Comparison of ENCODE assay signal across 22 cellular contexts in the genomic region with DNA sequence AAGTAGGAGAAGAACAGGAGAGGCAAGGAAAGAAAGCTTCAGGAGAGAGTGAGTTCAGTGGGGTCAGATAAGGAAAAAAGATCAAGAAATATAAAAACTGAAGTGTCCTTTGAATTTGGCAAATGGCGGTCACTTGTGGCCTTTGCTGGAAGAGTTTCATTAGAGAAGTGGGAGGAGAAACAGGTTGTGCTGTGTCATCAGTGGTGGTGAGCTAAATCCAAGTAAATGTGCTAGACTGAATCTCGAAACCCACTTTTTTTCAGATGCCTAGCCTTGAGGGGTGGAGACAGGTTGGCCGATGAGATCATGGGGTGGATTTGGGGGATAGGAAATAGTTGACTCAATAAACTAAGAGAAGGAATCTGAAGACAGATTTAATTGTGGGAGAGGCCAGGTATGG. TPM values are rescaled to one million over a fixed set of nuclear protein-coding genes. Genes with fewer than 3 reads are reported as not detected.
DNase-seq lines count a peak whose midpoint lies in the region; ATAC-seq, FAIRE-seq and TF ChIP-seq lines count a peak whose summit lies in the region.
"Had no signal": no experiment of that assay in that cellular context is flagged by ENCODE, and none has a peak within 500 bp of the region (broad histone marks: within the 10 kb centered on the region; RNA-seq: fewer than 3 reads in every experiment).

No MANE protein-coding gene starts in this region.

- peak; percentile 12 for DNase-seq in cardiac septum (ENCODE audit: low spot score)
- DNase-seq in left ventricle myocardium superior: no peak
- peak; percentile 79 for DNase-seq in NOMO-1 treated with DMSO at 0.1 percent for 48 hours (lab: John Stamatoyannopoulos, UW; ENCODE audit: unreplicated experiment)
- peak; percentile 8 for DNase-seq in epithelial cell of esophagus (ENCODE audit: low read depth)
- DNase-seq in urothelium cell line (ENCODE audit: low spot score): no peak
- DNase-seq in COR-L47 (lab: John Stamatoyannopoulos, UW): no peak
- DNase-seq in amniotic stem cell (lab: John Stamatoyannopoulos, UW): no peak
- no peak for DNase-seq in coronary artery (ENCODE audit: low spot score)
- DNase-seq: EL, GF-D8, HCEC 1CT, NCI-H1694, NCI-H2081, NCI-H2171, NCI-H345, NCI-H524, NCI-H82, SJCRH30 had no signal

- FAIRE-seq in urothelium cell line (lab: Jason Lieb, UNC): peak; percentile 50
- FAIRE-seq: A204.1 had no signal

- intact Hi-C loops in cardiac septum (cut with DNase I): no loop called here
- intact Hi-C loops in left ventricle myocardium superior (cut with micrococcal nuclease): no loop called here

- ATAC-seq in left ventricle myocardium superior: no peak
- ATAC-seq: GM23338 had no signal

- H3K4me3 ChIP-seq in epithelial cell of esophagus (ENCODE audit: low read length) (no peak overlapping the region), coronary artery (no peak overlapping the region)
- H3K4me3 ChIP-seq: GM23338, SJCRH30 had no signal

- TF ChIP-seq CTCF in epithelial cell of esophagus (IDR thresholded peaks at IDR 0.05; ENCODE audit: insufficient read depth, low read depth, low read length, missing control alignments) (no peak), coronary artery (IDR thresholded peaks at IDR 0.05) (no peak)

- no peak overlapping the region for H3K27ac ChIP-seq in coronary artery
- H3K27ac ChIP-seq: C4-2B, SJCRH30 had no signal

RNA-seq across cellular contexts. Expression of a gene that starts 43.7 kb away (rescaled TPM):
- 7.0 TPM for total RNA-seq in cardiac septum
- 4.6 TPM for total RNA-seq in left ventricle myocardium superior

RNA-seq across cellular contexts. Expression of a gene that starts 45.6 kb away (rescaled TPM):
- total RNA-seq in cardiac septum (0.48 TPM), left ventricle myocardium superior (0.37 TPM)
- total RNA-seq: LHCN-M2 had no signal

Comparison
In these comparisons a context has a peak if more than half of its experiments do, and no peak if none do; other contexts are left out.
1. DNase-seq: peak in cardiac septum (single experiment), NOMO-1 treated with DMSO at 0.1 percent for 48 hours (single experiment) and epithelial cell of esophagus (single experiment); none in left ventricle myocardium superior (single experiment), urothelium cell line (single experiment), COR-L47 (single experiment), amniotic stem cell (single experiment) and coronary artery (single experiment).